21 cellular contexts compared by ENCODE assay signal in genomic region chr15:39181348-39181747, GRCh38.
DNase-seq lines count a peak whose midpoint lies in the region; ATAC-seq and TF ChIP-seq lines count a peak whose summit lies in the region.
"Had no signal": no experiment of that assay in that cellular context is flagged by ENCODE, and none has a peak within 500 bp of the region (broad histone marks: within the 10 kb centered on the region; RNA-seq: fewer than 3 reads in every experiment).

No MANE protein-coding gene starts in this region.

- H3K27ac ChIP-seq in SK-N-SH (ENCODE audit: low read depth in 2 of 2, low read length in 1 of 2), result peak overlapping the region; percentile 77 to 87
- H3K27ac ChIP-seq in sigmoid colon, result peak overlapping the region in 3 of 4 donors; percentile 19 to 34 (median 21)
- H3K27ac ChIP-seq: parathyroid adenoma, vagina, VCaP had no signal

- no peaks in the 10 kb centered on the region for H4K20me1 ChIP-seq in SK-N-SH (ENCODE audit: insufficient read depth)

- H3K79me2 ChIP-seq in SK-N-SH (ENCODE audit: insufficient read depth), result no peaks in the 10 kb centered on the region
- H3K79me2 ChIP-seq: parathyroid adenoma had no signal

- H3K4me1 ChIP-seq in SK-N-SH (ENCODE audit: control insufficient read depth in 1 of 2, insufficient read depth in 2 of 2, low read depth in 1 of 2, low read length in 1 of 2) (peaks cover 8 to 17% of the 10 kb centered on the region in 2 experiments), sigmoid colon (peaks cover 0 to 26% (median 20%) of the 10 kb centered on the region in 4 donors)
- H3K4me1 ChIP-seq: parathyroid adenoma had no signal

- no peak for ATAC-seq in HG03520 (IDR thresholded peaks at IDR 0.05; ENCODE audit: unreplicated experiment)
- ATAC-seq in activated CD8-positive, alpha-beta T cell treated with anti-CD3 and anti-CD28 coated beads, Interleukin-2, amount 10 ng/mL, durations not matched to agents 7 days and 5 days, result no peak
- no peak for ATAC-seq in stimulated activated effector memory CD8-positive, alpha-beta T cell treated with anti-CD3 and anti-CD28 coated beads, Interleukin-12 subunit alpha, Interleukin-12 subunit beta, amount 100 ng/mL, for 72 hours
- ATAC-seq: T-helper 17 cell had no signal

- H3K9me3 ChIP-seq in SK-N-SH (no peaks in the 10 kb centered on the region), sigmoid colon (no peaks in the 10 kb centered on the region)
- H3K9me3 ChIP-seq: esophagus squamous epithelium, heart right ventricle, vagina had no signal

- H2AFZ ChIP-seq in SK-N-SH (ENCODE audit: low read depth), result no peak overlapping the region
- H2AFZ ChIP-seq: parathyroid adenoma had no signal

- peak overlapping the region; percentile 36; the same call in 1 of the 2 replicates for H3K9ac ChIP-seq in SK-N-SH
- H3K9ac ChIP-seq: parathyroid adenoma had no signal

- peak overlapping the region; percentile 41 for H3K4me3 Mint-ChIP-seq in Calu3 (ENCODE audit: low read depth, unreplicated experiment)
- H3K4me3 Mint-ChIP-seq in activated CD8-positive, alpha-beta T cell treated with anti-CD3 and anti-CD28 coated beads, Interleukin-2, amount 10 ng/mL, durations not matched to agents 7 days and 5 days, result no peak overlapping the region
- no peak overlapping the region for H3K4me3 Mint-ChIP-seq in stimulated activated effector memory CD8-positive, alpha-beta T cell treated with anti-CD3 and anti-CD28 coated beads, Interleukin-12 subunit alpha, Interleukin-12 subunit beta, amount 100 ng/mL, for 72 hours
- H3K4me3 Mint-ChIP-seq: CD8-positive, alpha-beta memory T cell; H9; immature natural killer cell; T-helper 17 cell had no signal

- CTCF ChIA-PET in Calu3 (lab: Charles Lee) (interaction anchor here (2.1 kb wide), 1 partner anchor 9 kb away, joined by 7 read pairs; no protein-coding TSS in a partner anchor), SK-N-SH (lab: Yijun Ruan, JAX) (interaction anchor here (0.7 kb wide), 1 partner anchor 492 kb away, joined by 3 read pairs; no protein-coding TSS in a partner anchor)
- CTCF ChIA-PET in activated CD8-positive, alpha-beta T cell treated with anti-CD3 and anti-CD28 coated beads, Interleukin-2, amount 10 ng/mL, durations not matched to agents 7 days and 5 days (lab: Charles Lee), result no interaction called here

- H3F3A ChIP-seq in SK-N-SH (replicated peaks; ENCODE audit: insufficient read depth), result peaks cover 22% of the 10 kb centered on the region

- no peaks in the 10 kb centered on the region for H3K27me3 Mint-ChIP-seq in Calu3 (ENCODE audit: unreplicated experiment)
- H3K27me3 Mint-ChIP-seq in activated CD8-positive, alpha-beta T cell treated with anti-CD3 and anti-CD28 coated beads, Interleukin-2, amount 10 ng/mL, durations not matched to agents 7 days and 5 days (ENCODE audit: low read depth), result peaks cover 17% of the 10 kb centered on the region

- peak overlapping the region; percentile 32; the same call in 1 of the 2 replicates for H3K4me2 ChIP-seq in SK-N-SH

- TF ChIP-seq EP300 in SK-N-SH (IDR thresholded peaks at IDR 0.05; ENCODE audit: borderline replicate concordance in 1 of 2, low read depth in 1 of 2, low read length in 1 of 2) (no peak), sigmoid colon (IDR thresholded peaks at IDR 0.05) (no peak)

- H3K27me3 ChIP-seq in SK-N-SH (ENCODE audit: insufficient read depth), result no peaks in the 10 kb centered on the region
- no peaks in the 10 kb centered on the region for H3K27me3 ChIP-seq in sigmoid colon
- H3K27me3 ChIP-seq: esophagus squamous epithelium, heart right ventricle, vagina had no signal

- DNase-seq in Calu3 (no peak), SK-N-SH (no peak), fibroblast of the aortic adventitia (ENCODE audit: low read depth) (peak; percentile 30), sigmoid colon (no peak), NCI-H1930 (lab: John Stamatoyannopoulos, UW) (no peak)
- no peak for DNase-seq in activated CD8-positive, alpha-beta T cell treated with anti-CD3 and anti-CD28 coated beads, Interleukin-2, amount 10 ng/mL, durations not matched to agents 7 days and 5 days
- DNase-seq in stimulated activated effector memory CD8-positive, alpha-beta T cell treated with anti-CD3 and anti-CD28 coated beads, Interleukin-12 subunit alpha, Interleukin-12 subunit beta, amount 100 ng/mL, for 72 hours (ENCODE audit: low spot score in 2 of 2), result no peak
- DNase-seq: activated gamma-delta T cell; CD8-positive, alpha-beta memory T cell; esophagus squamous epithelium; H9; heart right ventricle; immature natural killer cell; NCI-H774; SIG-M5; stimulated activated CD4-positive, alpha-beta T cell treated with anti-CD3 and anti-CD28 coated beads, Interleukin-4, amount 100 ng/mL, for 1 hour; T-helper 17 cell had no signal

- POLR2A ChIA-PET in SK-N-SH (lab: Yijun Ruan, JAX), result no interaction called here
- POLR2A ChIA-PET in activated CD8-positive, alpha-beta T cell treated with anti-CD3 and anti-CD28 coated beads, Interleukin-2, amount 10 ng/mL, durations not matched to agents 7 days and 5 days (lab: Charles Lee), result no interaction called here

- 63% methylated on average over 1 of the region's 1 CpG for whole genome bisulfite sequencing in SK-N-SH (ENCODE audit: low lambda C conversion rate)
- WGBS in sigmoid colon, 2 donors, result 55 to 60% methylated on average over 1 of the region's 1 CpG

- no peaks in the 10 kb centered on the region for H3K9me3 Mint-ChIP-seq in Calu3 (ENCODE audit: low read depth, unreplicated experiment)
- H3K9me3 Mint-ChIP-seq in activated CD8-positive, alpha-beta T cell treated with anti-CD3 and anti-CD28 coated beads, Interleukin-2, amount 10 ng/mL, durations not matched to agents 7 days and 5 days (ENCODE audit: insufficient read depth), result no peaks in the 10 kb centered on the region
- H3K9me3 Mint-ChIP-seq in stimulated activated effector memory CD8-positive, alpha-beta T cell treated with anti-CD3 and anti-CD28 coated beads, Interleukin-12 subunit alpha, Interleukin-12 subunit beta, amount 100 ng/mL, for 72 hours, result no peaks in the 10 kb centered on the region
- H3K9me3 Mint-ChIP-seq: H9, immature natural killer cell had no signal

- no peak overlapping the region for H3K4me3 ChIP-seq in SK-N-SH (ENCODE audit: low read depth in 2 of 2, low read length in 1 of 2)
- H3K4me3 ChIP-seq in fibroblast of the aortic adventitia (ENCODE audit: low read depth, low read length), result no peak overlapping the region
- H3K4me3 ChIP-seq in sigmoid colon, result no peak overlapping the region
- H3K4me3 ChIP-seq: esophagus squamous epithelium, heart right ventricle, vagina had no signal

- no peaks in the 10 kb centered on the region for H3K36me3 Mint-ChIP-seq in Calu3 (ENCODE audit: insufficient read depth, unreplicated experiment)
- H3K36me3 Mint-ChIP-seq in activated CD8-positive, alpha-beta T cell treated with anti-CD3 and anti-CD28 coated beads, Interleukin-2, amount 10 ng/mL, durations not matched to agents 7 days and 5 days (ENCODE audit: low read depth), result no peaks in the 10 kb centered on the region
- no peaks in the 10 kb centered on the region for H3K36me3 Mint-ChIP-seq in stimulated activated effector memory CD8-positive, alpha-beta T cell treated with anti-CD3 and anti-CD28 coated beads, Interleukin-12 subunit alpha, Interleukin-12 subunit beta, amount 100 ng/mL, for 72 hours
- H3K36me3 Mint-ChIP-seq: CD8-positive, alpha-beta memory T cell; immature natural killer cell had no signal

- H3K4me1 Mint-ChIP-seq in Calu3 (ENCODE audit: low read depth, unreplicated experiment), result peaks cover 19% of the 10 kb centered on the region
- H3K4me1 Mint-ChIP-seq in activated CD8-positive, alpha-beta T cell treated with anti-CD3 and anti-CD28 coated beads, Interleukin-2, amount 10 ng/mL, durations not matched to agents 7 days and 5 days (ENCODE audit: low read depth), result no peaks in the 10 kb centered on the region
- no peaks in the 10 kb centered on the region for H3K4me1 Mint-ChIP-seq in stimulated activated effector memory CD8-positive, alpha-beta T cell treated with anti-CD3 and anti-CD28 coated beads, Interleukin-12 subunit alpha, Interleukin-12 subunit beta, amount 100 ng/mL, for 72 hours
- H3K4me1 Mint-ChIP-seq: CD8-positive, alpha-beta memory T cell; immature natural killer cell; T-helper 17 cell had no signal

- H3K36me3 ChIP-seq in SK-N-SH (replicated peaks in 1 of 2; ENCODE audit: control insufficient read depth in 1 of 2, insufficient read depth in 2 of 2, low read length in 1 of 2) (no peaks in the 10 kb centered on the region), sigmoid colon (no peaks in the 10 kb centered on the region)
- H3K36me3 ChIP-seq: esophagus squamous epithelium, heart right ventricle, vagina had no signal

- peak overlapping the region; percentile 60 for H3K27ac Mint-ChIP-seq in Calu3 (ENCODE audit: unreplicated experiment)
- no peak overlapping the region for H3K27ac Mint-ChIP-seq in activated CD8-positive, alpha-beta T cell treated with anti-CD3 and anti-CD28 coated beads, Interleukin-2, amount 10 ng/mL, durations not matched to agents 7 days and 5 days
- H3K27ac Mint-ChIP-seq in stimulated activated effector memory CD8-positive, alpha-beta T cell treated with anti-CD3 and anti-CD28 coated beads, Interleukin-12 subunit alpha, Interleukin-12 subunit beta, amount 100 ng/mL, for 72 hours, result no peak overlapping the region
- H3K27ac Mint-ChIP-seq: CD8-positive, alpha-beta memory T cell; immature natural killer cell; T-helper 17 cell had no signal

- BruUV-seq in Calu3 (replicated peaks; lab: Mats Ljungman, UMichigan), result no TSS peak

- TF ChIP-seq POLR2A in sigmoid colon (IDR thresholded peaks at IDR 0.05), result no peak

- no peaks in the 10 kb centered on the region for H3K9me2 ChIP-seq in SK-N-SH

- no peak for TF ChIP-seq CTCF in Calu3 (IDR thresholded peaks at IDR 0.05; ENCODE audit: unreplicated experiment)
- no peak for TF ChIP-seq CTCF in SK-N-SH (IDR thresholded peaks at IDR 0.05)
- TF ChIP-seq CTCF in fibroblast of the aortic adventitia (IDR thresholded peaks at IDR 0.05; ENCODE audit: insufficient read depth, low read length), result no peak
- TF ChIP-seq CTCF in sigmoid colon (IDR thresholded peaks at IDR 0.05), result no peak

- TF ChIP-seq RAD21 in SK-N-SH (IDR thresholded peaks at IDR 0.05; ENCODE audit: low read length), result no peak

- intact Hi-C loops in Calu3 (cut with micrococcal nuclease; ENCODE audit: unreplicated experiment), result loop anchor here (5.0 kb wide), 1 partner anchor 256 kb away; no protein-coding TSS in a partner anchor
- intact Hi-C loops in sigmoid colon (cut with DNase I), result no loop called here

TF ChIP-seq in SK-N-SH, 30 proteins besides CTCF, POLR2A, EP300 and RAD21 (continues in another document):
- TF ChIP-seq TCF12 (IDR thresholded peaks at IDR 0.05), result no peak
- TF ChIP-seq ELF1 (IDR thresholded peaks at IDR 0.05), result no peak
- no peak for TF ChIP-seq CHD2 (IDR thresholded peaks at IDR 0.05; ENCODE audit: low read length, partially characterized antibody)
- TF ChIP-seq NRF1 (IDR thresholded peaks at IDR 0.05; ENCODE audit: low read depth, low read length), result no peak
- no peak for TF ChIP-seq RFX5 (IDR thresholded peaks at IDR 0.05; ENCODE audit: low read length)
- no peak for TF ChIP-seq EZH2phosphoT487 (IDR thresholded peaks at IDR 0.05; ENCODE audit: borderline replicate concordance, low read depth)
- TF ChIP-seq SMC3 (IDR thresholded peaks at IDR 0.05; ENCODE audit: low read depth, low read length), result no peak
- no peak for TF ChIP-seq MAX (IDR thresholded peaks at IDR 0.05; ENCODE audit: low read depth)
